In genomic region chr4:123102897-123103489, GRCh38 we compare ENCODE assay signal across 8 cellular contexts.
DNase-seq lines count a peak whose midpoint lies in the region; ATAC-seq and TF ChIP-seq lines count a peak whose summit lies in the region.

No MANE protein-coding gene starts in this region.

- TF ChIP-seq POLR2A in right lobe of liver (IDR thresholded peaks at IDR 0.05): no peak

- intact Hi-C loops in right lobe of liver (cut with DNase I): no loop called here

- H3K36me3 ChIP-seq in GM06990 (ENCODE audit: control insufficient read depth, insufficient read depth, low read length) (peaks cover 2% of the 10 kb centered on the region; the same call in 1 of the 2 replicates), right lobe of liver (no peaks in the 10 kb centered on the region)

- no peaks in the 10 kb centered on the region for H3K4me1 ChIP-seq in right lobe of liver

- peak; percentile 30 for DNase-seq in A172 (ENCODE audit: low spot score)
- no peak for DNase-seq in GM06990 (ENCODE audit: extremely low read depth, insufficient read length)
- DNase-seq in NCI-H2227 (lab: John Stamatoyannopoulos, UW; ENCODE audit: unreplicated experiment): peak; percentile 27
- DNase-seq in choroid plexus epithelial cell (ENCODE audit: low read depth): peak; percentile 81
- DNase-seq in right lobe of liver: no peak
- no peak for DNase-seq in HPDE6-E6E7 (ENCODE audit: extremely low spot score)
- DNase-seq in stimulated activated CD4-positive, alpha-beta T cell treated with anti-CD3 and anti-CD28 coated beads, Interleukin-4, amount 100 ng/mL, for 4 hours: no peak

- no peaks in the 10 kb centered on the region for H3K9me3 ChIP-seq in right lobe of liver

- H3K4me3 ChIP-seq in GM06990 (replicated peaks; ENCODE audit: low read depth, low read length) (no peak overlapping the region), choroid plexus epithelial cell (ENCODE audit: low read depth, low read length) (no peak overlapping the region), right lobe of liver (no peak overlapping the region)

- 44% methylated on average over 3 of the region's 3 CpGs for WGBS in right lobe of liver (ENCODE audit: insufficient coverage, low coverage, low lambda C conversion rate, missing lambda C conversion rate)

- peak; percentile 81 for ATAC-seq in HG02610 (IDR thresholded peaks at IDR 0.05; ENCODE audit: unreplicated experiment)
- peak; percentile 65 to 82 (median 74) for ATAC-seq in right lobe of liver

- peak; percentile 53 for TF ChIP-seq CTCF in GM06990 (IDR thresholded peaks at IDR 0.05; ENCODE audit: insufficient read depth, low read length, poor library complexity, severe bottlenecking)
- peak; percentile 71 for TF ChIP-seq CTCF in choroid plexus epithelial cell (conservative IDR thresholded peaks at IDR 0.05; ENCODE audit: low read depth, low read length)
- TF ChIP-seq CTCF in right lobe of liver (IDR thresholded peaks at IDR 0.05): peak; percentile 69 to 81 (median 76)

- H3K27me3 ChIP-seq in GM06990 (replicated peaks; ENCODE audit: control insufficient read depth, insufficient read depth, low read length): no peaks in the 10 kb centered on the region
- H3K27me3 ChIP-seq in right lobe of liver: no peaks in the 10 kb centered on the region

- H3K27ac ChIP-seq in right lobe of liver: no peak overlapping the region

Comparison
In these comparisons a context has a peak if more than half of its experiments do, and no peak if none do; other contexts are left out.
1. DNase-seq: peak in A172 (single experiment), NCI-H2227 (single experiment) and choroid plexus epithelial cell (single experiment); none in GM06990 (single experiment), right lobe of liver (0 of 3), HPDE6-E6E7 (single experiment) and stimulated activated CD4-positive, alpha-beta T cell treated with anti-CD3 and anti-CD28 coated beads, Interleukin-4, amount 100 ng/mL, for 4 hours (0 of 2).
2. Peak in every context shown above with its lines, with median percentiles within 50 percentile points of each other: CTCF ChIP-seq.